In the genomic region with DNA sequence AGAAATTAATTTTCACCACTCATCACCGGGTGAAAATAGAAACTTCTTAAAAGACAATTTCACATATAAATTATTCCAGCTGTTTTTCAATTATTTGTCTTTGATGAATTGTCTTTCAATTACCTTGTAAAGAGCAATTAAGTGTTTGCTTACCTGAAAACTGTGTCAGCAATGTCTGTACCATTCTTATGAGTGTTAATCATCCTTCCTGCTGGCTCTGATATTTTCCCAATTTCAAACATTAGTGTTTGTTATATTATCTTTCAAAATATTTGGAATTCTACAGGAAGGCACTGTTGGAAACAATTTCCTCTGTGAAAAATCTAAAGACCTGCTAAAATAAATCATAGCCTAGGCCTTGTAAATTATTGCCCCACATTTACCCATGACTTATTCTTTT, we compare ENCODE assay signal across 19 cellular contexts. TPM values are rescaled to one million over a fixed set of nuclear protein-coding genes. Genes with fewer than 3 reads are reported as not detected.
DNase-seq lines count a peak whose midpoint lies in the region; ATAC-seq and TF ChIP-seq lines count a peak whose summit lies in the region.
"Had no signal": no experiment of that assay in that cellular context is flagged by ENCODE, and none has a peak within 500 bp of the region (broad histone marks: within the 10 kb centered on the region; RNA-seq: fewer than 3 reads in every experiment).

No MANE protein-coding gene starts in this region.

- no peak overlapping the region for H3K9ac ChIP-seq in skeletal muscle satellite cell (ENCODE audit: low read depth, low read length)
- H3K9ac ChIP-seq: neural progenitor cell had no signal

- WGBS in adrenal gland, 4 donors: 29 to 36% (median 32%) methylated on average over 1 of the region's 1 CpG
- WGBS in gastroesophageal sphincter (ENCODE audit: low coverage in 1 of 2), 2 donors: 13% methylated on average over 1 of the region's 1 CpG

- no peaks in the 10 kb centered on the region for H3K9me3 ChIP-seq in adrenal gland (replicated peaks in 1 of 3)
- no peaks in the 10 kb centered on the region for H3K9me3 ChIP-seq in gastroesophageal sphincter
- H3K9me3 ChIP-seq in skeletal muscle satellite cell (replicated peaks; ENCODE audit: low read length): no peaks in the 10 kb centered on the region
- H3K9me3 ChIP-seq: colonic mucosa, MG63, SJCRH30 had no signal

- intact Hi-C loops in adrenal gland (cut with DNase I): no loop called here

- H3K4me2 ChIP-seq in skeletal muscle satellite cell (ENCODE audit: low read length): peak overlapping the region; percentile 9
- H3K4me2 ChIP-seq: neural progenitor cell had no signal

- no peak for ATAC-seq in gastroesophageal sphincter

- peak overlapping the region in 1 of 4 donors; percentile 7 for H3K4me3 ChIP-seq in adrenal gland
- H3K4me3 ChIP-seq in gastroesophageal sphincter: no peak overlapping the region
- H3K4me3 ChIP-seq in skeletal muscle satellite cell (ENCODE audit: low read length): no peak overlapping the region
- H3K4me3 ChIP-seq: colonic mucosa, MG63, neural progenitor cell, SJCRH30 had no signal

- H3K27ac ChIP-seq in adrenal gland (peak overlapping the region in 3 of 5 donors; percentile 48 to 55 (median 48)), gastroesophageal sphincter (peak overlapping the region; percentile 55 to 69 (median 64))
- H3K27ac ChIP-seq: colonic mucosa, SJCRH30 had no signal

- no peak for TF ChIP-seq EP300 in gastroesophageal sphincter (IDR thresholded peaks at IDR 0.05)

- H3K4me1 ChIP-seq in adrenal gland (replicated peaks in 1 of 2): peaks cover 63 to 69% of the 10 kb centered on the region in 2 donors
- H3K4me1 ChIP-seq in gastroesophageal sphincter: peaks cover 34 to 95% (median 42%) of the 10 kb centered on the region in 3 donors
- H3K4me1 ChIP-seq in skeletal muscle satellite cell (ENCODE audit: control insufficient read depth, insufficient read depth, low read length): peaks cover 59% of the 10 kb centered on the region

- H3K36me3 ChIP-seq in adrenal gland (replicated peaks in 1 of 2): no peaks in the 10 kb centered on the region
- H3K36me3 ChIP-seq in gastroesophageal sphincter: no peaks in the 10 kb centered on the region
- no peaks in the 10 kb centered on the region for H3K36me3 ChIP-seq in skeletal muscle satellite cell (ENCODE audit: insufficient read depth, low read length)
- H3K36me3 ChIP-seq: colonic mucosa, MG63, neural progenitor cell, SJCRH30 had no signal

- H3K27me3 ChIP-seq in adrenal gland: no peaks in the 10 kb centered on the region
- H3K27me3 ChIP-seq in gastroesophageal sphincter: no peaks in the 10 kb centered on the region
- H3K27me3 ChIP-seq in skeletal muscle satellite cell (ENCODE audit: control insufficient read depth, insufficient read depth, low read length): no peaks in the 10 kb centered on the region
- H3K27me3 ChIP-seq: colonic mucosa, MG63, neural progenitor cell, SJCRH30 had no signal

- DNase-seq in EH (ENCODE audit: low read depth) (peak; percentile 33), adrenal gland (no peak), SHP77 treated with DMSO at 0.1 percent for 48 hours (lab: John Stamatoyannopoulos, UW) (no peak), SIG-M5 (lab: John Stamatoyannopoulos, UW) (no peak), NCI-H2029 (lab: John Stamatoyannopoulos, UW) (no peak), kidney tubule cell (ENCODE audit: low spot score) (no peak)
- DNase-seq: activated CD4-positive, alpha-beta T cell treated with anti-CD3 and anti-CD28 coated beads, Interleukin-2, amount 10 ng/mL, durations not matched to agents 24 days and 14 days; activated CD8-positive, alpha-beta memory T cell treated with anti-CD3 and anti-CD28 coated beads, Interleukin-2, amount 50 U/mL, for 4 hours; activated naive CD8-positive, alpha-beta T cell treated with anti-CD3 and anti-CD28 coated beads for 36 hours; CD4-positive, alpha-beta T cell; colonic mucosa; DMS153; GDM1; MG63; NCI-H1436 treated with DMSO at 0.1 percent for 48 hours; SJCRH30 had no signal

- no peak for TF ChIP-seq POLR2A in adrenal gland (IDR thresholded peaks at IDR 0.05)
- no peak for TF ChIP-seq POLR2A in gastroesophageal sphincter (IDR thresholded peaks at IDR 0.05)

- no peak for TF ChIP-seq CTCF in adrenal gland (IDR thresholded peaks at IDR 0.05)
- no peak for TF ChIP-seq CTCF in gastroesophageal sphincter (IDR thresholded peaks at IDR 0.05)

RNA-seq across cellular contexts. Expression of gene PHACTR2, which starts 19.6 kb away (rescaled TPM):
- total RNA-seq in adrenal gland (100 to 1,000 TPM; 118 to 315 (median 255) TPM), gastroesophageal sphincter (100 to 1,000 TPM in 1 of 4 donors, 10 to 100 TPM in 3; 61.3 to 122 (median 86.0) TPM)
- 10 to 100 TPM; 12.1 to 40.3 (median 34.5) TPM for polyA plus RNA-seq in adrenal gland
- 33.7 and 35.4 TPM in 2 replicates for total RNA-seq in skeletal muscle satellite cell (2012; rRNA removed)
